ENCODE assay signal across 8 cellular contexts in the genomic region with DNA sequence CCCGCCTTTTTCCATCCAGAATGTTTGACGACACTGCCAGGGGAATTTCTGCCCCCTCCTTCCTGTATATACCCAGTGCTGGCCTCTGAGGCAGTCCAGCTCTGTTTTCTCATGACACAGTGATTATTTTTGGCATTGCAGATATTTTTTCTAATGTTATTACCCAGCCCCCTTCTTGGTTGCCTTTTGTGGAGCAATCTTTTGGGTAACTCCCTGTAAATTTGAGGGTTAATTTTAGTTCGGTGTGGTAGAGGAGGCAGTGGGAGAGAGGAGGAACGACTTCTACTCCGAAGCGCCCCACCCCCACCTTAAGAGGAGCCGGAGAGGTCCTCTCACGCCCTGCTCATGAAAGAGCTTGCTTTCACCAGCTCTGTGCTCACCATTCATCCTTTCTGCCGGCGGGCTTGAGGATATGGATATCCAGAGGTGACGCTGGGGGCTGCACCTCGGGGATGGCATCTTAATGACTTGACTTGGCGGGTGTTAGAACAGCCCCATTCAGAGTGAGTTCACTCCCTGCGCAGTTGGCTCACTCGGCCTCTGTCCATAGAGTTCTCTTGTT.
DNase-seq lines count a peak whose midpoint lies in the region; TF ChIP-seq lines count a peak whose summit lies in the region.

No MANE protein-coding gene starts in this region.

- H3K9me3 ChIP-seq in KOPT-K1 (ENCODE audit: insufficient read depth, low read length, poor library complexity, severe bottlenecking) = no peaks in the 10 kb centered on the region

- peak overlapping the region; percentile 19 for H3K27ac ChIP-seq in KOPT-K1 (ENCODE audit: low read depth, low read length, poor library complexity, severe bottlenecking)
- peak overlapping the region; percentile 84 to 87 for H3K27ac ChIP-seq in coronary artery
- peak overlapping the region; percentile 49 for H3K27ac ChIP-seq in substantia nigra (ENCODE audit: low read depth, low read length, poor library complexity, severe bottlenecking)

- DNase-seq in coronary artery (ENCODE audit: low spot score) (peak; percentile 82), left kidney (ENCODE audit: low read depth, low spot score) (peak; percentile 80), substantia nigra (lab: John Stamatoyannopoulos, UW) (peak in 38 of 49 donors; percentile 12 to 64 (median 39)), NCI-H146 (lab: John Stamatoyannopoulos, UW) (no peak), SW480 (ENCODE audit: low spot score) (no peak), HK-2 (ENCODE audit: unreplicated experiment) (no peak), cortex of kidney (lab: John Stamatoyannopoulos, UW) (no peak)

- TF ChIP-seq CTCF in coronary artery (IDR thresholded peaks at IDR 0.05) = no peak

- H3K4me3 ChIP-seq in coronary artery = peak overlapping the region; percentile 55

- H3K36me3 ChIP-seq in KOPT-K1 (ENCODE audit: insufficient read depth, low read length) = no peaks in the 10 kb centered on the region

Comparison
In these comparisons a context has a peak if more than half of its experiments do, and no peak if none do; other contexts are left out.
1. H3K27ac ChIP-seq: peak in every context shown above with its lines; median percentile 86 in coronary artery; 49 in substantia nigra; 19 in KOPT-K1.
2. DNase-seq: peak in coronary artery (single experiment), left kidney (single experiment) and substantia nigra (38 of 49); none in NCI-H146 (single experiment), SW480 (single experiment), HK-2 (single experiment) and cortex of kidney (single experiment).